ENCODE assay signal across 9 cellular contexts in the genomic region with DNA sequence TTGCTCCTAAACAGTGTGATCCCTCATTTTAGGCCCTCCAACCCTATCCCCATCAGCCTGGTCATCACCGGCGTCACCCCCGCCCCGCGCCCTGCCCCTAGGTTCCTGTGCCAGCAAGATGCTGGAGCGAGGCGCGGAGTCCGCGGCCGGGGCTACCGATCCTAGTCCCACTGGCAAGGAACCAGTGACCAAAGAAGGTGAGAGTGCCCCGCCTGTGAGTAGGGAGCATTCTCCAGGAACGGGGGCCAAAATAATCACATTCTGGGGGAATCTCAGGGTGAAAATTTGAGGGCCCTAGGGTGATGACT.
DNase-seq lines count a peak whose midpoint lies in the region; ATAC-seq, FAIRE-seq and TF ChIP-seq lines count a peak whose summit lies in the region.
"Had no signal": no experiment of that assay in that cellular context is flagged by ENCODE, and none has a peak within 500 bp of the region (broad histone marks: within the 10 kb centered on the region; RNA-seq: fewer than 3 reads in every experiment).

No MANE protein-coding gene starts in this region.

- H3K4me1 Mint-ChIP-seq in effector memory CD8-positive, alpha-beta T cell (ENCODE audit: low read depth in 2 of 2) = peaks cover 21 to 23% of the 10 kb centered on the region in 2 donors
- H3K4me1 Mint-ChIP-seq in nephron progenitor cell = peaks cover 33% of the 10 kb centered on the region

- peaks cover 0 to 2% of the 10 kb centered on the region in 2 donors for H3K9me3 Mint-ChIP-seq in effector memory CD8-positive, alpha-beta T cell
- peaks cover 11% of the 10 kb centered on the region for H3K9me3 Mint-ChIP-seq in nephron progenitor cell

- H3K4me3 Mint-ChIP-seq in effector memory CD8-positive, alpha-beta T cell = peak overlapping the region; percentile 95 to 96
- peak overlapping the region; percentile 86 for H3K4me3 Mint-ChIP-seq in nephron progenitor cell

- TF ChIP-seq CTCF in AG09309 (IDR thresholded peaks at IDR 0.05; ENCODE audit: control insufficient read depth, insufficient read depth, low read depth, low read length, missing control alignments) = no peak
- no peak for TF ChIP-seq CTCF in nephron progenitor cell (IDR thresholded peaks at IDR 0.05)

- H3K27me3 ChIP-seq in NT2/D1 (ENCODE audit: insufficient read depth, insufficient read length) = no peaks in the 10 kb centered on the region

- FAIRE-seq in H54 (lab: Jason Lieb, UNC) = no peak
- FAIRE-seq: RCC 7860 had no signal

- H3K4me3 ChIP-seq in AG09309 (ENCODE audit: control insufficient read depth, low read depth, low read length) (peak overlapping the region; percentile 58), NT2/D1 (ENCODE audit: insufficient read length, low read depth) (peak overlapping the region; percentile 21)

- no peak for TF ChIP-seq POLR2A in H54 (IDR thresholded peaks at IDR 0.05; ENCODE audit: low read depth, low read length)

- H3K9me3 ChIP-seq in NT2/D1 (ENCODE audit: insufficient read depth, low read length) = peaks cover 12% of the 10 kb centered on the region; the same call in 1 of the 2 replicates

- ATAC-seq in effector memory CD8-positive, alpha-beta T cell (replicated peaks) = no peak
- no peak for ATAC-seq in GM19463 (IDR thresholded peaks at IDR 0.05; ENCODE audit: unreplicated experiment)

- H3K4me1 ChIP-seq in NT2/D1 (ENCODE audit: insufficient read depth, insufficient read length) = peaks cover 10% of the 10 kb centered on the region

- no peak for DNase-seq in AG09309 (ENCODE audit: low read depth)
- no peak for DNase-seq in NT2/D1 (ENCODE audit: low read depth, low spot score)
- DNase-seq in effector memory CD8-positive, alpha-beta T cell = no peak
- DNase-seq in nephron progenitor cell = no peak
- DNase-seq in stimulated activated CD4-positive, alpha-beta T cell treated with anti-CD3 and anti-CD28 coated beads, Interleukin-15, amount 100 ng/mL, for 24 hours = no peak
- DNase-seq in H54 (ENCODE audit: insufficient read length, low spot score) = no peak
- no peak for DNase-seq in activated naive CD4-positive, alpha-beta T cell treated with anti-CD3 and anti-CD28 coated beads, Interleukin-2, amount 50 U/mL, for 16 hours

- peak overlapping the region; percentile 92 for H3K27ac Mint-ChIP-seq in effector memory CD8-positive, alpha-beta T cell
- H3K27ac Mint-ChIP-seq in nephron progenitor cell = no peak overlapping the region

- H3K27me3 Mint-ChIP-seq in effector memory CD8-positive, alpha-beta T cell = no peaks in the 10 kb centered on the region
- peaks cover 2% of the 10 kb centered on the region for H3K27me3 Mint-ChIP-seq in nephron progenitor cell (ENCODE audit: low read depth, poor library complexity)

- H3K9ac ChIP-seq in NT2/D1 (ENCODE audit: insufficient read length, low read depth) = peak overlapping the region; percentile 33

- H3K36me3 ChIP-seq in NT2/D1 (ENCODE audit: insufficient read depth, insufficient read length, low read length) = peaks cover 21% of the 10 kb centered on the region

- H3K36me3 Mint-ChIP-seq in effector memory CD8-positive, alpha-beta T cell (ENCODE audit: insufficient read depth) = peaks cover 24% of the 10 kb centered on the region
- H3K36me3 Mint-ChIP-seq in nephron progenitor cell (ENCODE audit: low read depth) = peaks cover 35% of the 10 kb centered on the region
